26 cellular contexts compared by ENCODE assay signal in the genomic region with DNA sequence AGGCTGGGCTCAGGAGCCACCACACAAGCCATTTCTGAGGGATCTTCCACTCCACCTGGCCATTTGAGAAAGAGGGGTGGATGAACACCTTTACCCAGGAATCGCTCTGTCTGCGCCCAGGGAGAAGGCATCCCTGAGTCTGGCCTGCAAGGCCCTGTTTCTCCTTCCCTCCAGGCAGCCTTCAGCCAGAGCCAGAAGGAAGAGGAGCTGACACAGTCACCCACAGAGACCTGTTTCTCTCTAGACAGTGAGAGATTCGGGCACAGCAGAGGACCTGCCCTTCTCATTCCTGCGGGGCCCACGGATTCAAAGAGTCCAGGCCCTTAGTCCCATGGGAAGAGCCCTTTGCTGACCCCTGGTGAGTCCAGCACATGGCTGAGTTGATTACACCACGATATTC.
DNase-seq lines count a peak whose midpoint lies in the region; ATAC-seq, FAIRE-seq and TF ChIP-seq lines count a peak whose summit lies in the region.
"Had no signal": no experiment of that assay in that cellular context is flagged by ENCODE, and none has a peak within 500 bp of the region (broad histone marks: within the 10 kb centered on the region; RNA-seq: fewer than 3 reads in every experiment).

No MANE protein-coding gene starts in this region.

- no peak for TF ChIP-seq EP300 in SK-N-SH (IDR thresholded peaks at IDR 0.05; ENCODE audit: borderline replicate concordance in 1 of 2, low read depth in 1 of 2, low read length in 1 of 2)

- H3F3A ChIP-seq in SK-N-SH (replicated peaks; ENCODE audit: insufficient read depth), result no peaks in the 10 kb centered on the region

- H3K27ac Mint-ChIP-seq in astrocyte (ENCODE audit: unreplicated experiment) (no peak overlapping the region), neural crest cell (ENCODE audit: unreplicated experiment) (peak overlapping the region; percentile 43)
- H3K27ac Mint-ChIP-seq: CD4-positive, CD25-positive, alpha-beta regulatory T cell had no signal

- H3K9me2 ChIP-seq in SK-N-SH, result no peaks in the 10 kb centered on the region

- H2AFZ ChIP-seq in SK-N-SH (ENCODE audit: low read depth) (no peak overlapping the region), astrocyte (ENCODE audit: low read depth, low read length) (peak overlapping the region; percentile 10)
- H2AFZ ChIP-seq: GM23248 had no signal

- no peak for TF ChIP-seq RAD21 in SK-N-SH (IDR thresholded peaks at IDR 0.05; ENCODE audit: low read length)

- H4K20me1 ChIP-seq in SK-N-SH (ENCODE audit: insufficient read depth) (no peaks in the 10 kb centered on the region), astrocyte (ENCODE audit: insufficient read depth, low read length) (no peaks in the 10 kb centered on the region)

- H3K27ac ChIP-seq in SK-N-SH (ENCODE audit: low read depth in 2 of 2, low read length in 1 of 2) (peak overlapping the region in 1 of 2 experiments; percentile 73; a peak in 2 of 4 replicates), astrocyte (ENCODE audit: low read depth, low read length) (no peak overlapping the region)
- H3K27ac ChIP-seq: 22Rv1, GM23248, HL-60, RWPE1 had no signal

- H3K4me3 ChIP-seq in SK-N-SH (ENCODE audit: low read depth in 2 of 2, low read length in 1 of 2), result no peak overlapping the region
- H3K4me3 ChIP-seq in astrocyte (ENCODE audit: insufficient read depth, low read depth, low read length), result no peak overlapping the region
- H3K4me3 ChIP-seq: GM23248 had no signal

- peaks cover 0 to 20% of the 10 kb centered on the region in 2 experiments; a peak in 1 of 4 replicates for H3K4me1 ChIP-seq in SK-N-SH (ENCODE audit: control insufficient read depth in 1 of 2, insufficient read depth in 2 of 2, low read depth in 1 of 2, low read length in 1 of 2)
- no peaks in the 10 kb centered on the region for H3K4me1 ChIP-seq in astrocyte (ENCODE audit: insufficient read depth, low read length)
- H3K4me1 ChIP-seq: BE2C had no signal

- DNase-seq in SK-N-SH (no peak), astrocyte (ENCODE audit: low read depth) (no peak), neural crest cell (ENCODE audit: low read depth, low spot score) (no peak), A172 (ENCODE audit: low spot score) (no peak)
- DNase-seq: ACHN; BE2C; CD4-positive, CD25-positive, alpha-beta regulatory T cell; DMS153; DND-41; GM23248; H7; NCI-H1105 treated with DMSO at 0.1 percent for 48 hours; NCI-H146; NCI-H1930; NCI-H2107; NCI-H524; NCI-H774; NK-92 treated with Interleukin-12 subunit alpha and Interleukin-12 subunit beta, amount 100 ng/mL, for 24 hours; SHP77 had no signal

- H3K79me2 ChIP-seq in SK-N-SH (ENCODE audit: insufficient read depth), result no peaks in the 10 kb centered on the region
- H3K79me2 ChIP-seq in astrocyte (ENCODE audit: insufficient read depth, low read length), result no peaks in the 10 kb centered on the region

- POLR2A ChIA-PET in SK-N-SH (lab: Yijun Ruan, JAX), result interaction anchor here (0.6 kb wide), 1 partner anchor 9 kb away, joined by 3 read pairs; no protein-coding TSS in a partner anchor

- WGBS in SK-N-SH (ENCODE audit: low lambda C conversion rate), result 97% methylated on average over 6 of the region's 6 CpGs

- FAIRE-seq in astrocyte (lab: Jason Lieb, UNC), result no peak

- H3K4me3 Mint-ChIP-seq in astrocyte (ENCODE audit: unreplicated experiment) (no peak overlapping the region), neural crest cell (no peak overlapping the region)
- H3K4me3 Mint-ChIP-seq: CD4-positive, CD25-positive, alpha-beta regulatory T cell had no signal

- H3K9me3 ChIP-seq in SK-N-SH, result no peaks in the 10 kb centered on the region
- no peaks in the 10 kb centered on the region for H3K9me3 ChIP-seq in astrocyte (ENCODE audit: insufficient read depth, low read depth, low read length)
- H3K9me3 ChIP-seq: BE2C had no signal

- peaks cover under 1% of the 10 kb centered on the region for H3K27me3 Mint-ChIP-seq in astrocyte (ENCODE audit: low read depth, unreplicated experiment)
- H3K27me3 Mint-ChIP-seq in neural crest cell (ENCODE audit: low read depth), result no peaks in the 10 kb centered on the region

- H3K9ac ChIP-seq in SK-N-SH (no peak overlapping the region), astrocyte (ENCODE audit: low read length) (no peak overlapping the region)
- H3K9ac ChIP-seq: GM23248 had no signal

- no peaks in the 10 kb centered on the region for H3K9me3 Mint-ChIP-seq in astrocyte (ENCODE audit: unreplicated experiment)
- H3K9me3 Mint-ChIP-seq in neural crest cell, result peaks cover 2% of the 10 kb centered on the region

- no peaks in the 10 kb centered on the region for H3K27me3 ChIP-seq in SK-N-SH (ENCODE audit: insufficient read depth)
- no peaks in the 10 kb centered on the region for H3K27me3 ChIP-seq in astrocyte (ENCODE audit: insufficient read depth, low read length)
- H3K27me3 ChIP-seq: BE2C had no signal

- H3K36me3 ChIP-seq in SK-N-SH (replicated peaks in 1 of 2; ENCODE audit: control insufficient read depth in 1 of 2, insufficient read depth in 2 of 2, low read length in 1 of 2) (no peaks in the 10 kb centered on the region), astrocyte (ENCODE audit: insufficient read depth, low read length) (no peaks in the 10 kb centered on the region)
- H3K36me3 ChIP-seq: BE2C had no signal

- CTCF ChIA-PET in SK-N-SH (lab: Yijun Ruan, JAX), result interaction anchor here (1.2 to 1.3 kb wide), 2 partner anchors 274 to 443 kb away, joined by 4 to 5 read pairs; no protein-coding TSS in a partner anchor

- no peaks in the 10 kb centered on the region for H3K4me1 Mint-ChIP-seq in astrocyte (ENCODE audit: low read depth, unreplicated experiment)
- H3K4me1 Mint-ChIP-seq in neural crest cell, result no peaks in the 10 kb centered on the region
- H3K4me1 Mint-ChIP-seq: CD4-positive, CD25-positive, alpha-beta regulatory T cell had no signal

- ATAC-seq in SK-N-SH treated with all-trans-retinoic acid at 6 μM for 48 hours, result peak; percentile 5; the same call in 2 of the 3 replicates
- ATAC-seq in GM18519 (IDR thresholded peaks at IDR 0.05; ENCODE audit: low FRiP score, unreplicated experiment), result no peak
- no peak for ATAC-seq in GM21360 (IDR thresholded peaks at IDR 0.05; ENCODE audit: unreplicated experiment)
- ATAC-seq in esophagus mucosa, result no peak

- H3K36me3 Mint-ChIP-seq in astrocyte (ENCODE audit: low read depth, unreplicated experiment) (no peaks in the 10 kb centered on the region), neural crest cell (ENCODE audit: low read depth) (no peaks in the 10 kb centered on the region)
- H3K36me3 Mint-ChIP-seq: CD4-positive, CD25-positive, alpha-beta regulatory T cell had no signal

- TF ChIP-seq CTCF in SK-N-SH (IDR thresholded peaks at IDR 0.05) (no peak), astrocyte (IDR thresholded peaks at IDR 0.05; ENCODE audit: insufficient read depth, low read depth, low read length) (no peak), neural crest cell (conservative IDR thresholded peaks at IDR 0.05) (no peak)

- H3K4me2 ChIP-seq in SK-N-SH (no peak overlapping the region), astrocyte (ENCODE audit: low read length) (no peak overlapping the region)

TF ChIP-seq in SK-N-SH treated with all-trans-retinoic acid at 6 μM for 48 hours, 23 proteins besides CTCF, POLR2A, EP300 and RAD21 (continues in another document):
- TF ChIP-seq, protein P1, sequence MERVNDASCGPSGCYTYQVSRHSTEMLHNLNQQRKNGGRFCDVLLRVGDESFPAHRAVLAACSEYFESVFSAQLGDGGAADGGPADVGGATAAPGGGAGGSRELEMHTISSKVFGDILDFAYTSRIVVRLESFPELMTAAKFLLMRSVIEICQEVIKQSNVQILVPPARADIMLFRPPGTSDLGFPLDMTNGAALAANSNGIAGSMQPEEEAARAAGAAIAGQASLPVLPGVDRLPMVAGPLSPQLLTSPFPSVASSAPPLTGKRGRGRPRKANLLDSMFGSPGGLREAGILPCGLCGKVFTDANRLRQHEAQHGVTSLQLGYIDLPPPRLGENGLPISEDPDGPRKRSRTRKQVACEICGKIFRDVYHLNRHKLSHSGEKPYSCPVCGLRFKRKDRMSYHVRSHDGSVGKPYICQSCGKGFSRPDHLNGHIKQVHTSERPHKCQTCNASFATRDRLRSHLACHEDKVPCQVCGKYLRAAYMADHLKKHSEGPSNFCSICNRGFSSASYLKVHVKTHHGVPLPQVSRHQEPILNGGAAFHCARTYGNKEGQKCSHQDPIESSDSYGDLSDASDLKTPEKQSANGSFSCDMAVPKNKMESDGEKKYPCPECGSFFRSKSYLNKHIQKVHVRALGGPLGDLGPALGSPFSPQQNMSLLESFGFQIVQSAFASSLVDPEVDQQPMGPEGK (CRISPR knock-in tag; IDR thresholded peaks at IDR 0.05; ENCODE audit: borderline replicate concordance), result no peak
- TF ChIP-seq GLIS3 (CRISPR knock-in tag; IDR thresholded peaks at IDR 0.05) (no peak), RARB (CRISPR knock-in tag; IDR thresholded peaks at IDR 0.05) (no peak), ZC3H10 (CRISPR knock-in tag; IDR thresholded peaks at IDR 0.05) (no peak)

TF ChIP-seq in SK-N-SH, 30 proteins besides CTCF, POLR2A, EP300 and RAD21:
- TF ChIP-seq TAF1 (IDR thresholded peaks at IDR 0.05; ENCODE audit: borderline replicate concordance, low read depth, low read length) (no peak), TCF12 (IDR thresholded peaks at IDR 0.05) (no peak), TEAD4 (IDR thresholded peaks at IDR 0.05; ENCODE audit: borderline replicate concordance, insufficient read depth) (no peak), SIN3A (IDR thresholded peaks at IDR 0.05; ENCODE audit: borderline replicate concordance, low read depth, low read length) (no peak), POLR2AphosphoS5 (IDR thresholded peaks at IDR 0.05; ENCODE audit: low read depth, low read length) (no peak), RXRA (IDR thresholded peaks at IDR 0.05; ENCODE audit: borderline replicate concordance, low read depth) (no peak)
- TF ChIP-seq, protein P2, sequence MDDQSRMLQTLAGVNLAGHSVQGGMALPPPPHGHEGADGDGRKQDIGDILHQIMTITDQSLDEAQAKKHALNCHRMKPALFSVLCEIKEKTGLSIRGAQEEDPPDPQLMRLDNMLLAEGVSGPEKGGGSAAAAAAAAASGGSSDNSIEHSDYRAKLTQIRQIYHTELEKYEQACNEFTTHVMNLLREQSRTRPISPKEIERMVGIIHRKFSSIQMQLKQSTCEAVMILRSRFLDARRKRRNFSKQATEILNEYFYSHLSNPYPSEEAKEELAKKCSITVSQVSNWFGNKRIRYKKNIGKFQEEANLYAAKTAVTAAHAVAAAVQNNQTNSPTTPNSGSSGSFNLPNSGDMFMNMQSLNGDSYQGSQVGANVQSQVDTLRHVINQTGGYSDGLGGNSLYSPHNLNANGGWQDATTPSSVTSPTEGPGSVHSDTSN (IDR thresholded peaks at IDR 0.05), result no peak
- TF ChIP-seq, protein P3, sequence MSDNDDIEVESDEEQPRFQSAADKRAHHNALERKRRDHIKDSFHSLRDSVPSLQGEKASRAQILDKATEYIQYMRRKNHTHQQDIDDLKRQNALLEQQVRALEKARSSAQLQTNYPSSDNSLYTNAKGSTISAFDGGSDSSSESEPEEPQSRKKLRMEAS (IDR thresholded peaks at IDR 0.05; ENCODE audit: low read depth), result no peak
